14 cellular contexts compared by ENCODE assay signal in the genomic region with DNA sequence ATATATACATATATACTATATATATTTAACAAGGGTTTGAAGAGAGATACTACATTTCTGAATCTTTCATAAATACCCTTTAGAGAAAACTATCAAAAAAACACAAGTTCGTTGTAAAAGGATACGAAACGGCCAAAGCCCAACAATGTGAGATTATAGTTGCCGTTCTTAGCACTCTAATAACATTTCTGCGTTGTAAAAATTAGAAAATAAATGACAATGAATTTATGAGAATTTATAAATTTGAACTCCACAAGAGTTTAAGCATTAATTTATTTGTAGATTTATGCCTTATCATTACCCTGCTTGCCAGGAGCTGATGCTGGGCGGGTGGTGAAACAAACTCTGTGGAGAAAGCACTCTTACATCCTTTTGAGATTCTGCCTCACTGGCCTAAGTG. TPM values are rescaled to one million over a fixed set of nuclear protein-coding genes. Genes with fewer than 3 reads are reported as not detected.
DNase-seq lines count a peak whose midpoint lies in the region; ATAC-seq and TF ChIP-seq lines count a peak whose summit lies in the region.
"Had no signal": no experiment of that assay in that cellular context is flagged by ENCODE, and none has a peak within 500 bp of the region (broad histone marks: within the 10 kb centered on the region; RNA-seq: fewer than 3 reads in every experiment).

No MANE protein-coding gene starts in this region.

- no peak for TF ChIP-seq CTCF in right atrium auricular region (IDR thresholded peaks at IDR 0.05)
- TF ChIP-seq CTCF in PC-9 (conservative IDR thresholded peaks at IDR 0.05), result no peak
- no peak for TF ChIP-seq CTCF in activated CD8-positive, alpha-beta T cell treated with anti-CD3 and anti-CD28 coated beads for 36 hours (IDR thresholded peaks at IDR 0.05)

- POLR2A ChIA-PET in PC-9 (lab: Charles Lee; ENCODE audit: unreplicated experiment), result no interaction called here
- POLR2A ChIA-PET in activated CD8-positive, alpha-beta T cell treated with anti-CD3 and anti-CD28 coated beads for 36 hours (lab: Charles Lee), result no interaction called here

- intact Hi-C loops in left cardiac atrium (cut with DNase I), result no loop called here
- intact Hi-C loops in PC-9 (cut with micrococcal nuclease; ENCODE audit: unreplicated experiment), result no loop called here
- intact Hi-C loops in activated CD8-positive, alpha-beta T cell treated with anti-CD3 and anti-CD28 coated beads for 36 hours (cut with micrococcal nuclease), result loop anchor here (2.0 kb wide), 1 partner anchor 130 kb away; no protein-coding TSS in a partner anchor

- H3K4me1 Mint-ChIP-seq in activated CD8-positive, alpha-beta T cell treated with anti-CD3 and anti-CD28 coated beads for 36 hours (ENCODE audit: low read depth), result peaks cover 10% of the 10 kb centered on the region

- no peaks in the 10 kb centered on the region for H3F3A ChIP-seq in PC-9 (ENCODE audit: insufficient read depth, low read depth)

- H3K4me1 ChIP-seq in right atrium auricular region, result no peaks in the 10 kb centered on the region
- H3K4me1 ChIP-seq in PC-9 (replicated peaks; ENCODE audit: insufficient read depth), result peaks cover 9% of the 10 kb centered on the region
- H3K4me1 ChIP-seq in iPS-20b (ENCODE audit: insufficient read depth, low read length), result no peaks in the 10 kb centered on the region; the same call in 1 of the 2 replicates

- H3K27ac ChIP-seq in right atrium auricular region, result no peak overlapping the region
- no peak overlapping the region for H3K27ac ChIP-seq in PC-9
- no peak overlapping the region for H3K27ac ChIP-seq in iPS-20b (ENCODE audit: low read length)
- H3K27ac ChIP-seq: epithelial cell of prostate had no signal

- H3K4me2 ChIP-seq in PC-9, result peak overlapping the region; percentile 93

- H3K9me3 Mint-ChIP-seq in activated CD8-positive, alpha-beta T cell treated with anti-CD3 and anti-CD28 coated beads for 36 hours, result no peaks in the 10 kb centered on the region
- H3K9me3 Mint-ChIP-seq: activated T-helper 2 cell treated with anti-CD3 and anti-CD28 coated beads, Interferon-gamma antibody, Interleukin-2, Interleukin-4, amounts not matched to agents 10 μg/mL and 5 μg/mL and 100 μg/mL, durations not matched to agents 14 hours and 24 hours and 36 hours had no signal

- DNase-seq in right atrium auricular region (ENCODE audit: low spot score) (no peak), left cardiac atrium (no peak), PC-9 (no peak), activated T-cell treated with anti-CD3 and anti-CD28 coated beads for 4 hours (no peak), NOMO-1 treated with DMSO at 0.1 percent for 48 hours (lab: John Stamatoyannopoulos, UW; ENCODE audit: unreplicated experiment) (no peak), CD1c-positive myeloid dendritic cell (ENCODE audit: extremely low spot score) (no peak)
- DNase-seq in activated CD8-positive, alpha-beta T cell treated with anti-CD3 and anti-CD28 coated beads for 36 hours, result no peak
- DNase-seq: EL, foreskin melanocyte, left colon, NCI-H2171 had no signal

- H3K27ac Mint-ChIP-seq in activated CD8-positive, alpha-beta T cell treated with anti-CD3 and anti-CD28 coated beads for 36 hours, result no peak overlapping the region
- H3K27ac Mint-ChIP-seq: activated T-helper 2 cell treated with anti-CD3 and anti-CD28 coated beads, Interferon-gamma antibody, Interleukin-2, Interleukin-4, amounts not matched to agents 10 μg/mL and 5 μg/mL and 100 μg/mL, durations not matched to agents 14 hours and 24 hours and 36 hours had no signal

- H3K4me3 Mint-ChIP-seq in activated CD8-positive, alpha-beta T cell treated with anti-CD3 and anti-CD28 coated beads for 36 hours, result no peak overlapping the region

- no peak for ATAC-seq in left cardiac atrium
- ATAC-seq in activated CD8-positive, alpha-beta T cell treated with anti-CD3 and anti-CD28 coated beads for 36 hours, result no peak
- ATAC-seq: left colon had no signal

- BruUV-seq in PC-9 (replicated peaks; lab: Mats Ljungman, UMichigan), result no TSS peak

- no peaks in the 10 kb centered on the region for H4K20me1 ChIP-seq in PC-9 (ENCODE audit: insufficient read depth)

- H3K36me3 ChIP-seq in right atrium auricular region, result no peaks in the 10 kb centered on the region
- H3K36me3 ChIP-seq in PC-9 (ENCODE audit: low read depth), result no peaks in the 10 kb centered on the region
- no peaks in the 10 kb centered on the region for H3K36me3 ChIP-seq in iPS-20b (ENCODE audit: insufficient read depth, low read depth, low read length)

- H3K4me3 ChIP-seq in right atrium auricular region, result peak overlapping the region; percentile 43 to 52
- H3K4me3 ChIP-seq in PC-9, result no peak overlapping the region; the same call in 1 of the 2 replicates
- peak overlapping the region; percentile 86; the same call in 1 of the 2 replicates for H3K4me3 ChIP-seq in iPS-20b (ENCODE audit: low read length)

- no peak overlapping the region for H2AFZ ChIP-seq in PC-9

- H3K79me2 ChIP-seq in PC-9 (ENCODE audit: low read depth), result no peaks in the 10 kb centered on the region

- peaks cover 22% of the 10 kb centered on the region for H3K27me3 Mint-ChIP-seq in activated CD8-positive, alpha-beta T cell treated with anti-CD3 and anti-CD28 coated beads for 36 hours

- no peaks in the 10 kb centered on the region for H3K9me2 ChIP-seq in PC-9 (ENCODE audit: insufficient read depth)

- H3K27me3 ChIP-seq in right atrium auricular region, result no peaks in the 10 kb centered on the region
- H3K27me3 ChIP-seq in PC-9 (ENCODE audit: insufficient read depth, low read depth), result no peaks in the 10 kb centered on the region
- no peaks in the 10 kb centered on the region for H3K27me3 ChIP-seq in iPS-20b (ENCODE audit: insufficient read depth, low read length)

- H3K9ac ChIP-seq in iPS-20b (ENCODE audit: low read depth, low read length), result no peak overlapping the region

- CTCF ChIA-PET in PC-9 (lab: Charles Lee), result no interaction called here
- CTCF ChIA-PET in activated CD8-positive, alpha-beta T cell treated with anti-CD3 and anti-CD28 coated beads for 36 hours (lab: Charles Lee), result no interaction called here

- H3K36me3 Mint-ChIP-seq in activated CD8-positive, alpha-beta T cell treated with anti-CD3 and anti-CD28 coated beads for 36 hours (ENCODE audit: low read depth), result no peaks in the 10 kb centered on the region

- H3K9me3 ChIP-seq in right atrium auricular region (no peaks in the 10 kb centered on the region), PC-9 (ENCODE audit: insufficient read depth, low read depth) (no peaks in the 10 kb centered on the region), iPS-20b (ENCODE audit: insufficient read depth, low read depth, low read length) (no peaks in the 10 kb centered on the region)

RNA-seq across cellular contexts. Expression of gene WDR17, which starts 1.1 kb away (rescaled TPM):
- total RNA-seq in right atrium auricular region (1 to 10 TPM in 1 of 2 donors, under 1 TPM in 1; 0.63 to 1.2 TPM), left cardiac atrium (1 to 10 TPM in 1 of 2 donors, under 1 TPM in 1; 0.60 to 1.4 TPM), PC-9 (2021) (2.2 and 2.3 TPM in 2 replicates)
- total RNA-seq in activated CD8-positive, alpha-beta T cell treated with anti-CD3 and anti-CD28 coated beads for 36 hours, result 1 to 10 TPM in 1 of 2 experiments, under 1 TPM in 1; 0.63 to 1.5 TPM
